ENCODE assay signal across 22 cellular contexts in the genomic region with DNA sequence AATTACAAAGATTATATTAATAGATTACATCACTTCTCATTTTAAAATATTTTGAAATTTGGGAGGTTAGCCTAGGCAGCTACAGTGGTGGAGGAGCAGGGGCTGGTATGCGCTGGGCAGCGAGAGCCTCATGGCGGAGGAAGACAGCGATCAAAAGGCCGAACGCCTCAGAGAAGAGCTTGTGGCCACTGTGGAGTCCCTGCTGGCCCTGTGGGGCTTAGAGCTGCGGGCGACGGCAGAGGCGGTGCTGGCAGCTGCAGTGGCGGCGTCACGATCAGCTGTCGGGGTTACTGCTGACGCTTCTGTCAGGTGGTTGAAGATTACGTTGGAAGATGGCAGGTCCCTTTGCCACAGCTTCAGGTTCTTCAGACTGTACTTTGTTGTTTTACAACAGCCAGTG.
"Had no signal": no experiment of that assay in that cellular context is flagged by ENCODE, and none has a peak within 500 bp of the region (broad histone marks: within the 10 kb centered on the region; RNA-seq: fewer than 3 reads in every experiment).

No MANE protein-coding gene starts in this region.

- H3K4me3 Mint-ChIP-seq: naive thymus-derived CD4-positive, alpha-beta T cell; nephron progenitor cell had no signal

- H3K27ac ChIP-seq: dorsolateral prefrontal cortex, esophagus squamous epithelium, gastroesophageal sphincter, neutrophil, psoas muscle, sigmoid colon, skin epidermis, suprapubic skin, thyroid gland, upper lobe of left lung, uterus had no signal

- DNase-seq: cortex of kidney; dorsolateral prefrontal cortex; effector memory CD4-positive, alpha-beta T cell; esophagus squamous epithelium; foreskin fibroblast; glutamatergic neuron; kidney glomerular epithelial cell; mammary epithelial cell; naive thymus-derived CD4-positive, alpha-beta T cell; nephron progenitor cell; psoas muscle; sigmoid colon; stimulated activated naive CD4-positive, alpha-beta T cell; thyroid gland; uterus had no signal

- H3K36me3 ChIP-seq: thyroid gland, uterus had no signal

- ATAC-seq: gastroesophageal sphincter; left lobe of liver; naive thymus-derived CD4-positive, alpha-beta T cell; psoas muscle had no signal

- H3K9me3 ChIP-seq: esophagus squamous epithelium, gastroesophageal sphincter, neutrophil, psoas muscle, sigmoid colon, suprapubic skin, thyroid gland, upper lobe of left lung, uterus had no signal

- H3K4me3 ChIP-seq: dorsolateral prefrontal cortex, esophagus squamous epithelium, gastroesophageal sphincter, psoas muscle, sigmoid colon, skin epidermis, suprapubic skin, thyroid gland, upper lobe of left lung, uterus had no signal

- H3K27ac Mint-ChIP-seq: naive thymus-derived CD4-positive, alpha-beta T cell had no signal

- H3K27me3 ChIP-seq: dorsolateral prefrontal cortex, esophagus squamous epithelium, gastroesophageal sphincter, neutrophil, sigmoid colon, suprapubic skin, thyroid gland, upper lobe of left lung, uterus had no signal

- H3K27me3 Mint-ChIP-seq: naive thymus-derived CD4-positive, alpha-beta T cell had no signal

- FAIRE-seq: islet of Langerhans had no signal

- H3K4me1 ChIP-seq: esophagus squamous epithelium, suprapubic skin, uterus had no signal
